Comparison of ENCODE assay signal across 9 cellular contexts in genomic region chr6:28545955-28546354, GRCh38. TPM values are rescaled to one million over a fixed set of nuclear protein-coding genes. Genes with fewer than 3 reads are reported as not detected.
"Had no signal": no experiment of that assay in that cellular context is flagged by ENCODE, and none has a peak within 500 bp of the region (broad histone marks: within the 10 kb centered on the region; RNA-seq: fewer than 3 reads in every experiment).

No MANE protein-coding gene starts in this region.

- H3K4me2 ChIP-seq: GM23338 had no signal

- FAIRE-seq: H1, H54, HTR-8/SVneo had no signal

- H3K4me3 ChIP-seq: GM23338 had no signal

- H2AFZ ChIP-seq: GM23338 had no signal

- H3K27ac Mint-ChIP-seq: GM23338, H9 had no signal

- H3K9me3 Mint-ChIP-seq: H9 had no signal

- DNase-seq: H9, HCEC 1CT, IMR-90, KBM-7 had no signal

- ATAC-seq: GM23338 had no signal

- H3K4me3 Mint-ChIP-seq: GM23338, H9 had no signal

RNA-seq across cellular contexts. Expression of gene GPX5, which starts 20.3 kb away (rescaled TPM):
- total RNA-seq: GM23338, H1, H9, HT-29, IMR-90 had no signal
- polyA plus RNA-seq: GM23338, IMR-90 had no signal

RNA-seq across cellular contexts. Expression of gene GPX6, which starts 30.4 kb away (rescaled TPM):
- total RNA-seq: GM23338, H1, H9, HT-29, IMR-90 had no signal
- polyA plus RNA-seq: GM23338, H1, IMR-90 had no signal
